ENCODE assay signal across 28 cellular contexts in the genomic region with DNA sequence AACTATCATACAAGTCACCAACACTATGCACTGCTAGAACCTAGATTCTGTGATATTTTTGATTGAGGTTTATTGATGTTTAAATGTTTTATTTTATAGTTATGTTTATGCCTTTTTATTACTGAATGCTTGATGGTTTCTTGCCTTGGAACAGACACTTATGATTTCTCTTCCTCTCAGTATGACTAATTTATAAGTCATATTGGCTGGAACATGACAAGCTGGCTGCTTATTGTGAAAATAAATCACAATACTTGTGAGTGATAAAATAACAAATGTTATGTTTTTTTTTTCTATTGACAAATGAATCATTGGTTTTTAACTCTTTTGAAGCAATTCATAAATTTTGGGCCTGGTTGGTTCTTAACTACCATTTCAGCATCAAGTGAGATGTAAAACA.
"Had no signal": no experiment of that assay in that cellular context is flagged by ENCODE, and none has a peak within 500 bp of the region (broad histone marks: within the 10 kb centered on the region; RNA-seq: fewer than 3 reads in every experiment).

No MANE protein-coding gene starts in this region.

- H3K9me3 ChIP-seq: Peyer's patch had no signal

- H3K9ac ChIP-seq: KMS-11 had no signal

- H3K27me3 Mint-ChIP-seq: activated B cell treated with CpG ODN at 0.5 μM for 24 hours; activated CD4-positive, alpha-beta T cell treated with anti-CD3 and anti-CD28 coated beads, Interleukin-2, amount 10 ng/mL, durations not matched to agents 24 days and 14 days; activated CD8-positive, alpha-beta memory T cell treated with anti-CD3 and anti-CD28 coated beads, Interleukin-2, amount 10 ng/mL, durations not matched to agents 7 days and 5 days; T-cell had no signal

- H3K4me3 Mint-ChIP-seq: activated B cell treated with CpG ODN at 0.5 μM for 24 hours; activated CD4-positive, alpha-beta T cell treated with anti-CD3 and anti-CD28 coated beads, Interleukin-2, amount 10 ng/mL, durations not matched to agents 24 days and 14 days; activated CD8-positive, alpha-beta memory T cell treated with anti-CD3 and anti-CD28 coated beads, Interleukin-2, amount 10 ng/mL, durations not matched to agents 7 days and 5 days; activated T-cell treated with anti-CD3 and anti-CD28 coated beads, Interleukin-2, amount 50 U/mL, for 4 hours; T-cell had no signal

- H3K4me3 ChIP-seq: Peyer's patch, SK-N-MC had no signal

- H3K27me3 ChIP-seq: Peyer's patch had no signal

- H3K36me3 Mint-ChIP-seq: activated CD8-positive, alpha-beta memory T cell treated with anti-CD3 and anti-CD28 coated beads, Interleukin-2, amount 10 ng/mL, durations not matched to agents 7 days and 5 days; activated naive CD4-positive, alpha-beta T cell treated with anti-CD3 and anti-CD28 coated beads, Interleukin-2, amount 50 U/mL, for 72 hours; T-cell had no signal

- H3K4me1 ChIP-seq: Peyer's patch had no signal

- H3K27ac Mint-ChIP-seq: activated B cell treated with CpG ODN at 0.5 μM for 24 hours; activated CD4-positive, alpha-beta T cell treated with anti-CD3 and anti-CD28 coated beads, Interleukin-2, amount 10 ng/mL, durations not matched to agents 24 days and 14 days; activated CD8-positive, alpha-beta memory T cell treated with anti-CD3 and anti-CD28 coated beads, Interleukin-2, amount 10 ng/mL, durations not matched to agents 7 days and 5 days; activated naive CD4-positive, alpha-beta T cell treated with anti-CD3 and anti-CD28 coated beads, Interleukin-2, amount 50 U/mL, for 72 hours; T-cell had no signal

- DNase-seq: activated B cell treated with CpG ODN at 0.5 μM for 24 hours; activated CD4-positive, alpha-beta T cell treated with anti-CD3 and anti-CD28 coated beads for 1 hour; activated CD4-positive, alpha-beta T cell treated with anti-CD3 and anti-CD28 coated beads, Interleukin-2, amount 10 ng/mL, durations not matched to agents 24 days and 14 days; activated CD4-positive, alpha-beta T cell treated with anti-CD3 and anti-CD28 coated beads, Interleukin-2, amount 50 U/mL, for 48 hours; activated CD8-positive, alpha-beta memory T cell treated with anti-CD3 and anti-CD28 coated beads, Interleukin-2, amount 10 ng/mL, durations not matched to agents 7 days and 5 days; activated effector memory CD4-positive, alpha-beta T cell treated with anti-CD3 and anti-CD28 coated beads, Interleukin-2, amount 50 U/mL, for 16 hours; activated naive CD4-positive, alpha-beta T cell treated with Interleukin-2 at 50 U/mL for 16 hours; activated T-cell treated with anti-CD3 and anti-CD28 coated beads, Interleukin-2, amount 50 U/mL, for 4 hours; amygdala; caudate nucleus; MM.1S; NCI-H1105; NCI-H1436; NCI-H1694 treated with DMSO at 0.1 percent for 48 hours; NCI-H2029 treated with DMSO at 0.1 percent for 48 hours; NCI-H345; NCI-H510A; NCI-H526 treated with DMSO at 0.1 percent for 48 hours; NCI-H82; Peyer's patch; T-cell; T-helper 2 cell; T1000 had no signal

- ATAC-seq: activated CD8-positive, alpha-beta memory T cell treated with anti-CD3 and anti-CD28 coated beads, Interleukin-2, amount 10 ng/mL, durations not matched to agents 7 days and 5 days; activated naive CD4-positive, alpha-beta T cell treated with anti-CD3 and anti-CD28 coated beads, Interleukin-2, amount 50 U/mL, for 72 hours; activated T-cell treated with anti-CD3 and anti-CD28 coated beads, Interleukin-2, amount 50 U/mL, for 4 hours; Right ventricle myocardium inferior; T-cell had no signal

- H3K4me1 Mint-ChIP-seq: activated B cell treated with CpG ODN at 0.5 μM for 24 hours; activated CD4-positive, alpha-beta T cell treated with anti-CD3 and anti-CD28 coated beads, Interleukin-2, amount 10 ng/mL, durations not matched to agents 24 days and 14 days; activated CD8-positive, alpha-beta memory T cell treated with anti-CD3 and anti-CD28 coated beads, Interleukin-2, amount 10 ng/mL, durations not matched to agents 7 days and 5 days; T-cell had no signal

- H3K36me3 ChIP-seq: Peyer's patch had no signal

- FAIRE-seq: TTC549 had no signal

- H3K4me2 ChIP-seq: KMS-11 had no signal

- H3K27ac ChIP-seq: KMS-11, Peyer's patch, SK-N-MC had no signal

- H3K9me3 Mint-ChIP-seq: activated T-cell treated with anti-CD3 and anti-CD28 coated beads, Interleukin-2, amount 50 U/mL, for 4 hours had no signal
